In the genomic region with DNA sequence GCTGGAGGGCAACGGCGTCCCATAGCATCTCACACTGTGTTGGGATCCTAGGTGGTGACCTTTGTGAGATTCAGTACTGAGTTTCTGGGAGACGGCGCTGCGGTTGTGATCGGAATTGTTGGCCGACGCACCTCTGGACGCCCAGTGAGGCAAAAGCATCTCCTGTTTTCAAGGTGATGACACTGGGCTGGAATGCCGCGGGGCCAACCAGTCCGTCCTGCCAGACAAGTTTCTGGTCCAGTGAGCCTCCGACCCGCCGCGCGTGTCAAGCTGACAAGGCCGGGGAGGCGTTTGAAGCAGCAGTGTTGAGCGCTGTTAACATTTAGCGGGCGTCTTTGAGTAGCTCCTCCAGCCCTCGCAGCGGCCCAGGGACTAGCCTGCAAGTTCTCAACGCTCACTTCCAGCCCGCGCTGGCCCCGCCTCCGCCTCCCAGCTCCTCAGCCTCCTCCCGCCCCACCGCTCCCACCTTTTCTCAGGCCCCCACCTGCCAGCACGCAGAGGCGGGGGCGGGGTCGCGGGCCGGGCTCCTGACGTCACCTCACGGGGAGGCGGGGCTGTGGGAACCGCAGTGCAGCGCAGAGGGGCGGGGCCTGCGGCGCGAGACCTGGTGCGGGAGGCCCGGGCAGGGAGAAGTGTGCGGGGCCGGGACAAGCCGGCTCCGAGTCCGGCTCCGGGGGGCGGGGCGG, we compare ENCODE assay signal across 8 cellular contexts. TPM values are rescaled to one million over a fixed set of nuclear protein-coding genes. Genes with fewer than 3 reads are reported as not detected.
DNase-seq lines count a peak whose midpoint lies in the region; ATAC-seq and TF ChIP-seq lines count a peak whose summit lies in the region.

No MANE protein-coding gene starts in this region.

- TF ChIP-seq CTCF in GM06990 (IDR thresholded peaks at IDR 0.05; ENCODE audit: insufficient read depth, low read length, poor library complexity, severe bottlenecking) (no peak), ascending aorta (IDR thresholded peaks at IDR 0.05) (no peak), uterus (IDR thresholded peaks at IDR 0.05) (peak in 1 of 4 experiments; percentile 5)

- no peak overlapping the region for H3K27ac ChIP-seq in ascending aorta
- no peak overlapping the region for H3K27ac ChIP-seq in rectal smooth muscle tissue (ENCODE audit: low read depth, low read length)
- H3K27ac ChIP-seq in uterus: peak overlapping the region in 1 of 2 donors; percentile 67

- H3K36me3 ChIP-seq in GM06990 (ENCODE audit: control insufficient read depth, insufficient read depth, low read length) (no peaks in the 10 kb centered on the region), ascending aorta (no peaks in the 10 kb centered on the region), rectal smooth muscle tissue (ENCODE audit: control insufficient read depth, insufficient read depth, low read length) (no peaks in the 10 kb centered on the region), uterus (no peaks in the 10 kb centered on the region)

- peak in 1 of 2 donors; percentile 51 for TF ChIP-seq POLR2A in uterus (IDR thresholded peaks at IDR 0.05)

- H3K4me1 ChIP-seq in ascending aorta: peaks cover 0 to 9% of the 10 kb centered on the region in 2 donors
- peaks cover 4% of the 10 kb centered on the region for H3K4me1 ChIP-seq in rectal smooth muscle tissue (ENCODE audit: control insufficient read depth, insufficient read depth, low read length)
- H3K4me1 ChIP-seq in uterus: no peaks in the 10 kb centered on the region

- H3K9me3 ChIP-seq in ascending aorta (no peaks in the 10 kb centered on the region), uterus (no peaks in the 10 kb centered on the region)

- peak overlapping the region; percentile 49 for H3K4me3 ChIP-seq in GM06990 (replicated peaks; ENCODE audit: low read depth, low read length)
- H3K4me3 ChIP-seq in ascending aorta: peak overlapping the region; percentile 72 to 79
- H3K4me3 ChIP-seq in rectal smooth muscle tissue (ENCODE audit: low read length): peak overlapping the region; percentile 76
- H3K4me3 ChIP-seq in uterus: peak overlapping the region; percentile 30 to 78

- H3K9ac ChIP-seq in rectal smooth muscle tissue (ENCODE audit: low read length): peak overlapping the region; percentile 21

- intact Hi-C loops in ascending aorta (cut with DNase I) (no loop called here), uterus (cut with DNase I; ENCODE audit: low total_unique reads) (no loop called here)

- peak; percentile 84 for ATAC-seq in HG02678 (IDR thresholded peaks at IDR 0.05; ENCODE audit: unreplicated experiment)

- H3K27me3 ChIP-seq in GM06990 (replicated peaks; ENCODE audit: control insufficient read depth, insufficient read depth, low read length) (peaks cover 5% of the 10 kb centered on the region), ascending aorta (no peaks in the 10 kb centered on the region), rectal smooth muscle tissue (ENCODE audit: control insufficient read depth, insufficient read depth, low read length) (peaks cover 3% of the 10 kb centered on the region), uterus (no peaks in the 10 kb centered on the region)

- DNase-seq in GM06990 (ENCODE audit: extremely low read depth, insufficient read length) (peak; percentile 61), NCI-H1436 (lab: John Stamatoyannopoulos, UW) (peak; percentile 94), T-helper 22 cell (ENCODE audit: low read depth) (peak; percentile 87), ascending aorta (ENCODE audit: low spot score in 2 of 2) (peak; percentile 37 to 88), hepatic stellate cell (ENCODE audit: low spot score) (peak; percentile 51), uterus (peak; percentile 89 to 90)

RNA-seq across cellular contexts. Expression of a gene that starts 0.5 kb away (rescaled TPM):
- total RNA-seq in ascending aorta (0.11 TPM), uterus (1 to 10 TPM in 2 of 4 donors, under 1 TPM in 1, not detected in 1; 0.59 to 8.8 (median 3.7) TPM)
